Comparison of ENCODE assay signal across 27 cellular contexts in the genomic region with DNA sequence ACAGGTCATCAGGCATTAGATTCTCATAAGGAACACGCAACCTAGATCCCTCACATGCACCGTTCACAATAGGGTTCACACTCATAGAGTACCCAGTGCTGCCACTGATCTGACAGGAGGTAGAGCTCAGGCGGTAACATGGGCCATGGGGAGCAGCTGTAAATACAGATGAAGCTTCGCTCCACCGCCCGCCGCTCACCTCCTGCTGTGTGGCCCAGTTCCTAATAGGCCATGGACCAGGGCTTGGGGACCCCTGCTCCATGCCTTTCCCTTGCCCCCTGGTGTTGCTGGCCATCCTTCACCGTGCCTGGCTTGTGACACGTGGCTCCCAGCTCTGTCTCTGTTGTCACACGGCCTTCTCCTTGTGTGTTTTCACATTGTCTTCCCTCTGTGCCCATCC.
"Had no signal": no experiment of that assay in that cellular context is flagged by ENCODE, and none has a peak within 500 bp of the region (broad histone marks: within the 10 kb centered on the region; RNA-seq: fewer than 3 reads in every experiment).

No MANE protein-coding gene starts in this region.

- H3K4me3 Mint-ChIP-seq: effector memory CD8-positive, alpha-beta T cell; immature natural killer cell; naive thymus-derived CD8-positive, alpha-beta T cell; nephron progenitor cell; stimulated activated naive B cell treated with anti-CD40 and anti-IgM and Interleukin-4, amounts not matched to agents 10 μg/mL and 1 μg/mL and 100 μg/mL, for 72 hours; stimulated activated naive CD8-positive, alpha-beta T cell treated with anti-CD3 and anti-CD28 coated beads, Interleukin-15, Interleukin-2, amounts not matched to agents 100 ng/mL and 50 ng/mL, for 24 hours had no signal

- H3K27me3 ChIP-seq: esophagus squamous epithelium, heart right ventricle, neutrophil, pancreas, right lobe of liver, tibial nerve, upper lobe of right lung, uterus had no signal

- H3K4me1 ChIP-seq: heart right ventricle, left ventricle myocardium inferior, lower lobe of right lung, pancreas, right lobe of liver, upper lobe of right lung, uterus had no signal

- H3K4me1 Mint-ChIP-seq: immature natural killer cell had no signal

- H3K27me3 Mint-ChIP-seq: stimulated activated naive B cell treated with anti-CD40 and anti-IgM and Interleukin-4, amounts not matched to agents 10 μg/mL and 1 μg/mL and 100 μg/mL, for 72 hours; stimulated activated naive CD8-positive, alpha-beta T cell treated with anti-CD3 and anti-CD28 coated beads, Interleukin-15, Interleukin-2, amounts not matched to agents 100 ng/mL and 50 ng/mL, for 24 hours had no signal

- H3K27ac Mint-ChIP-seq: effector memory CD8-positive, alpha-beta T cell; immature natural killer cell; naive thymus-derived CD8-positive, alpha-beta T cell; nephron progenitor cell; stimulated activated naive B cell treated with anti-CD40 and anti-IgM and Interleukin-4, amounts not matched to agents 10 μg/mL and 1 μg/mL and 100 μg/mL, for 72 hours; stimulated activated naive CD8-positive, alpha-beta T cell treated with anti-CD3 and anti-CD28 coated beads, Interleukin-15, Interleukin-2, amounts not matched to agents 100 ng/mL and 50 ng/mL, for 24 hours had no signal

- H3K9me3 Mint-ChIP-seq: effector memory CD8-positive, alpha-beta T cell; immature natural killer cell; naive thymus-derived CD8-positive, alpha-beta T cell; stimulated activated naive CD8-positive, alpha-beta T cell treated with anti-CD3 and anti-CD28 coated beads, Interleukin-15, Interleukin-2, amounts not matched to agents 100 ng/mL and 50 ng/mL, for 24 hours had no signal

- H3K9me3 ChIP-seq: esophagus squamous epithelium, heart right ventricle, left ventricle myocardium inferior, lower lobe of right lung, neutrophil, pancreas, right lobe of liver, thoracic aorta, tibial nerve, upper lobe of right lung, uterus had no signal

- H3K36me3 ChIP-seq: esophagus squamous epithelium, heart right ventricle, left ventricle myocardium inferior, lower lobe of right lung, neutrophil, pancreas, right lobe of liver, thoracic aorta, tibial nerve, upper lobe of right lung, uterus had no signal

- ATAC-seq: effector memory CD8-positive, alpha-beta T cell; heart right ventricle; left colon; lower lobe of right lung; naive thymus-derived CD8-positive, alpha-beta T cell; pancreas; right lobe of liver; stimulated activated naive B cell treated with anti-CD40 and anti-IgM and Interleukin-4, amounts not matched to agents 10 μg/mL and 1 μg/mL and 100 μg/mL, for 72 hours; upper lobe of right lung had no signal

- H3K27ac ChIP-seq: esophagus squamous epithelium, heart right ventricle, left ventricle myocardium inferior, lower lobe of right lung, neutrophil, pancreas, right lobe of liver, thoracic aorta, tibial nerve, upper lobe of right lung, uterus had no signal

- H3K36me3 Mint-ChIP-seq: immature natural killer cell; naive thymus-derived CD8-positive, alpha-beta T cell; stimulated activated naive B cell treated with anti-CD40 and anti-IgM and Interleukin-4, amounts not matched to agents 10 μg/mL and 1 μg/mL and 100 μg/mL, for 72 hours had no signal

- H3K4me3 ChIP-seq: esophagus squamous epithelium, heart right ventricle, left ventricle myocardium inferior, lower lobe of right lung, pancreas, right lobe of liver, thoracic aorta, tibial nerve, upper lobe of right lung, uterus had no signal

- DNase-seq: cortex of kidney; effector memory CD8-positive, alpha-beta T cell; erythroblast; esophagus squamous epithelium; foreskin melanocyte; glutamatergic neuron; heart right ventricle; immature natural killer cell; islet precursor cell; kidney glomerular epithelial cell; left colon; left ventricle myocardium inferior; lower lobe of right lung; naive thymus-derived CD8-positive, alpha-beta T cell; nephron progenitor cell; pancreas; right lobe of liver; small intestine; stimulated activated CD4-positive, alpha-beta T cell treated with anti-CD3 and anti-CD28 coated beads, Interleukin-15, amount 100 ng/mL, for 24 hours; stimulated activated CD4-positive, alpha-beta T cell treated with anti-CD3 and anti-CD28 coated beads, Interleukin-2, amount 100 ng/mL, for 48 hours; stimulated activated naive B cell treated with anti-CD40 and anti-IgM and Interleukin-4, amounts not matched to agents 10 μg/mL and 1 μg/mL and 100 μg/mL, for 72 hours; upper lobe of right lung; uterus had no signal
